In genomic region chr12:132436791-132437251, GRCh38 we compare ENCODE assay signal across 1 cellular context.
TF ChIP-seq lines count a peak whose summit lies in the region.

No MANE protein-coding gene starts in this region.

TF ChIP-seq in WTC11, 78 proteins besides CTCF, POLR2A, EP300 and RAD21 (continued from another document):
- no peak for TF ChIP-seq RELA (CRISPR knock-in tag; IDR thresholded peaks at IDR 0.05; ENCODE audit: borderline replicate concordance)
- TF ChIP-seq ELF4 (CRISPR knock-in tag; IDR thresholded peaks at IDR 0.05; ENCODE audit: low read depth), result no peak
- no peak for TF ChIP-seq PRDM15 (CRISPR knock-in tag; IDR thresholded peaks at IDR 0.05)
- TF ChIP-seq, protein P1, sequence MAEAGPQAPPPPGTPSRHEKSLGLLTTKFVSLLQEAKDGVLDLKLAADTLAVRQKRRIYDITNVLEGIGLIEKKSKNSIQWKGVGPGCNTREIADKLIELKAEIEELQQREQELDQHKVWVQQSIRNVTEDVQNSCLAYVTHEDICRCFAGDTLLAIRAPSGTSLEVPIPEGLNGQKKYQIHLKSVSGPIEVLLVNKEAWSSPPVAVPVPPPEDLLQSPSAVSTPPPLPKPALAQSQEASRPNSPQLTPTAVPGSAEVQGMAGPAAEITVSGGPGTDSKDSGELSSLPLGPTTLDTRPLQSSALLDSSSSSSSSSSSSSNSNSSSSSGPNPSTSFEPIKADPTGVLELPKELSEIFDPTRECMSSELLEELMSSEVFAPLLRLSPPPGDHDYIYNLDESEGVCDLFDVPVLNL (CRISPR knock-in tag; IDR thresholded peaks at IDR 0.05; ENCODE audit: borderline replicate concordance, low read depth), result no peak
